In the genomic region with DNA sequence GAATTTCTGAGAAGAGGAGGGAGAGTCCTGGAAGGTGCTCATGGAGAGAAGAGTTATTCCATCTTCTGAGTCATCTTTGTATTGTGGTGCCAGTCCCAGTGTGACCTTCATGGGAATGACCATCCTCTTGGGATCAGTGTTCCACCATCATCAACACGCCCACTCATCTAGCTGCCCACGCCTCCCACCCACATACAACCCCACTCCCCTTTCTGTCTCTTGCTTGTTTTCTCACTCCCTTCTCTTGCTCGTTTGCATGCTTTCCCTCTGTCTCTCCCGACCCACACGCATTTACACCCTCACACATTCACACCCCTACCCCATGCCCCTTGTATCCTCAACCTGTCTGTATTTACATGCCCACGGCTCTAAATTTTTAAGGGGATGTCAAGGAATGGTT, we compare ENCODE assay signal across 22 cellular contexts.
DNase-seq lines count a peak whose midpoint lies in the region; ATAC-seq, FAIRE-seq and TF ChIP-seq lines count a peak whose summit lies in the region.
"Had no signal": no experiment of that assay in that cellular context is flagged by ENCODE, and none has a peak within 500 bp of the region (broad histone marks: within the 10 kb centered on the region; RNA-seq: fewer than 3 reads in every experiment).

No MANE protein-coding gene starts in this region.

- H3K79me2 ChIP-seq in K562 (ENCODE audit: control insufficient read depth, insufficient read depth, low read length), result no peaks in the 10 kb centered on the region

- no peak overlapping the region for H3K4me3 Mint-ChIP-seq in activated CD8-positive, alpha-beta memory T cell treated with anti-CD3 and anti-CD28 coated beads, Interleukin-2, amount 10 ng/mL, durations not matched to agents 7 days and 5 days
- no peak overlapping the region for H3K4me3 Mint-ChIP-seq in CD14-positive monocyte
- H3K4me3 Mint-ChIP-seq in natural killer cell treated with Interleukin-12 subunit alpha and Interleukin-12 subunit beta and Interleukin-15 and Interleukin-18, amount 100 ng/mL, for 72 hours, result peak overlapping the region; percentile 88
- H3K4me3 Mint-ChIP-seq: CD4-positive, CD25-positive, alpha-beta regulatory T cell had no signal

- H3K4me1 Mint-ChIP-seq in activated CD8-positive, alpha-beta memory T cell treated with anti-CD3 and anti-CD28 coated beads, Interleukin-2, amount 10 ng/mL, durations not matched to agents 7 days and 5 days, result peaks cover 30% of the 10 kb centered on the region
- H3K4me1 Mint-ChIP-seq in CD14-positive monocyte, result peaks cover 42% of the 10 kb centered on the region
- peaks cover 86 to 89% of the 10 kb centered on the region in 2 donors for H3K4me1 Mint-ChIP-seq in natural killer cell treated with Interleukin-12 subunit alpha and Interleukin-12 subunit beta and Interleukin-15 and Interleukin-18, amount 100 ng/mL, for 72 hours (ENCODE audit: low read depth in 2 of 2)

- H4K20me1 ChIP-seq in K562 (replicated peaks; ENCODE audit: control insufficient read depth, insufficient read depth, low read length), result no peaks in the 10 kb centered on the region

- no peak overlapping the region for H2AFZ ChIP-seq in K562 (ENCODE audit: low read depth, low read length)
- H2AFZ ChIP-seq: GM23248 had no signal

- BruUV-seq in K562 (replicated peaks; lab: Mats Ljungman, UMichigan), result no TSS peak

- 2% methylated on average over 6 of the region's 6 CpGs for WGBS in K562 (ENCODE audit: insufficient coverage, low coverage, missing lambda C conversion rate)
- 87 to 92% methylated on average over 6 of the region's 6 CpGs for WGBS in transverse colon (ENCODE audit: low coverage in 1 of 2), 2 donors

- no peaks in the 10 kb centered on the region for H3K9me3 Mint-ChIP-seq in activated CD8-positive, alpha-beta memory T cell treated with anti-CD3 and anti-CD28 coated beads, Interleukin-2, amount 10 ng/mL, durations not matched to agents 7 days and 5 days (ENCODE audit: low read depth)
- no peaks in the 10 kb centered on the region for H3K9me3 Mint-ChIP-seq in CD14-positive monocyte
- peaks cover 8% of the 10 kb centered on the region for H3K9me3 Mint-ChIP-seq in natural killer cell treated with Interleukin-12 subunit alpha and Interleukin-12 subunit beta and Interleukin-15 and Interleukin-18, amount 100 ng/mL, for 72 hours
- H3K9me3 Mint-ChIP-seq: CD4-positive, CD25-positive, alpha-beta regulatory T cell had no signal

- ATAC-seq in activated CD8-positive, alpha-beta memory T cell treated with anti-CD3 and anti-CD28 coated beads, Interleukin-2, amount 10 ng/mL, durations not matched to agents 7 days and 5 days, result no peak
- ATAC-seq in K562, result no peak
- ATAC-seq in natural killer cell treated with Interleukin-12 subunit alpha and Interleukin-12 subunit beta and Interleukin-15 and Interleukin-18, amount 100 ng/mL, for 72 hours, result no peak
- ATAC-seq: GM12878, Panc1 had no signal

- in situ Hi-C loops in K562 (cut with MboI), result no loop called here
- in situ Hi-C loops in transverse colon (cut with MboI; ENCODE audit: low pct_ligation_motif_present in 1 of 4, low pct_unique_long_range_greater_than_20kb in 1 of 4, low sequenced_read_pairs in 3 of 4), result no loop called here

- H3K4me3 ChIP-seq in K562 (no peak overlapping the region), transverse colon (no peak overlapping the region)
- H3K4me3 ChIP-seq: GM12878, GM23248 had no signal

- TF ChIP-seq POLR2A in K562 (conservative IDR thresholded peaks at IDR 0.05) (no peak), transverse colon (IDR thresholded peaks at IDR 0.05) (no peak)

- no peak overlapping the region for H3K4me2 ChIP-seq in K562 (ENCODE audit: insufficient read depth, low read length)

- H3K27ac Mint-ChIP-seq in activated CD8-positive, alpha-beta memory T cell treated with anti-CD3 and anti-CD28 coated beads, Interleukin-2, amount 10 ng/mL, durations not matched to agents 7 days and 5 days, result peak overlapping the region; percentile 80
- H3K27ac Mint-ChIP-seq in CD14-positive monocyte, result peak overlapping the region in 5 of 7 donors; percentile 25 to 89 (median 63)
- peak overlapping the region; percentile 94 to 96 for H3K27ac Mint-ChIP-seq in natural killer cell treated with Interleukin-12 subunit alpha and Interleukin-12 subunit beta and Interleukin-15 and Interleukin-18, amount 100 ng/mL, for 72 hours

- H3K9me3 ChIP-seq in K562 (replicated peaks; ENCODE audit: control insufficient read depth, insufficient read depth, low read depth, low read length), result no peaks in the 10 kb centered on the region
- no peaks in the 10 kb centered on the region for H3K9me3 ChIP-seq in transverse colon

- H3K27ac ChIP-seq in K562 (ENCODE audit: extremely low read depth, low read depth, low read length) (no peak overlapping the region), transverse colon (no peak overlapping the region)
- H3K27ac ChIP-seq: 22Rv1, GM23248 had no signal

- H3K36me3 ChIP-seq in K562 (ENCODE audit: control insufficient read depth, insufficient read depth, low read length) (no peaks in the 10 kb centered on the region), transverse colon (peaks cover 0 to 3% (median 0%) of the 10 kb centered on the region in 4 donors)

- no peaks in the 10 kb centered on the region for H3K27me3 Mint-ChIP-seq in activated CD8-positive, alpha-beta memory T cell treated with anti-CD3 and anti-CD28 coated beads, Interleukin-2, amount 10 ng/mL, durations not matched to agents 7 days and 5 days
- H3K27me3 Mint-ChIP-seq in CD14-positive monocyte (ENCODE audit: low read depth in 3 of 3), result peaks cover 0 to 5% (median 4%) of the 10 kb centered on the region in 3 donors
- no peaks in the 10 kb centered on the region for H3K27me3 Mint-ChIP-seq in natural killer cell treated with Interleukin-12 subunit alpha and Interleukin-12 subunit beta and Interleukin-15 and Interleukin-18, amount 100 ng/mL, for 72 hours

- DNase-seq in activated CD8-positive, alpha-beta memory T cell treated with anti-CD3 and anti-CD28 coated beads, Interleukin-2, amount 10 ng/mL, durations not matched to agents 7 days and 5 days, result no peak
- no peak for DNase-seq in activated CD8-positive, alpha-beta memory T cell treated with anti-CD3 and anti-CD28 coated beads, Interleukin-2, amount 50 U/mL, for 4 hours
- DNase-seq in CD14-positive monocyte (ENCODE audit: low spot score), result no peak
- DNase-seq in K562 (ENCODE audit: extremely low read depth in 1 of 4, low spot score in 3 of 4), result no peak
- DNase-seq in natural killer cell treated with Interleukin-12 subunit alpha and Interleukin-12 subunit beta and Interleukin-15 and Interleukin-18, amount 100 ng/mL, for 72 hours (ENCODE audit: low spot score), result no peak
- DNase-seq in transverse colon, result no peak
- DNase-seq in SW 1271 (lab: John Stamatoyannopoulos, UW), result no peak
- DNase-seq in NCI-H1417 treated with DMSO at 0.1 percent for 48 hours (lab: John Stamatoyannopoulos, UW), result no peak
- DNase-seq: AML-193; CD4-positive, CD25-positive, alpha-beta regulatory T cell; DMS153; GM23248; HCEC 1CT; NCI-H1105; NCI-H1694; NCI-H2081 treated with DMSO at 0.1 percent for 48 hours; NCI-H446 treated with DMSO at 0.1 percent for 48 hours; NCI-H69 had no signal

- H3K27me3 ChIP-seq in K562 (ENCODE audit: control insufficient read depth in 2 of 2, insufficient read depth in 2 of 2, low read length in 2 of 2) (peaks cover 2 to 17% of the 10 kb centered on the region in 2 experiments; a peak in 3 of 5 replicates), transverse colon (no peaks in the 10 kb centered on the region)

- TF ChIP-seq RAD21 in K562 (CRISPR knock-in tag; conservative IDR thresholded peaks at IDR 0.05 in 1 of 2, IDR thresholded peaks at IDR 0.05 in 1 of 2), result no peak

- H3K9me1 ChIP-seq in K562 (ENCODE audit: control insufficient read depth, insufficient read depth, low read length), result no peaks in the 10 kb centered on the region

- peaks cover 47% of the 10 kb centered on the region for H3K36me3 Mint-ChIP-seq in activated CD8-positive, alpha-beta memory T cell treated with anti-CD3 and anti-CD28 coated beads, Interleukin-2, amount 10 ng/mL, durations not matched to agents 7 days and 5 days
- H3K36me3 Mint-ChIP-seq in CD14-positive monocyte, result peaks cover 77% of the 10 kb centered on the region in 2 donors
- H3K36me3 Mint-ChIP-seq in natural killer cell treated with Interleukin-12 subunit alpha and Interleukin-12 subunit beta and Interleukin-15 and Interleukin-18, amount 100 ng/mL, for 72 hours, result peaks cover 37% of the 10 kb centered on the region

- no peaks in the 10 kb centered on the region for H3K4me1 ChIP-seq in K562 (replicated peaks in 1 of 2; ENCODE audit: control insufficient read depth in 2 of 2, insufficient read depth in 2 of 2, low read length in 2 of 2)
- H3K4me1 ChIP-seq in transverse colon, result peaks cover 0 to 15% (median 3%) of the 10 kb centered on the region in 4 donors

- no peak overlapping the region for H3K9ac ChIP-seq in K562 (ENCODE audit: insufficient read depth in 1 of 2, low read depth in 2 of 2, low read length in 2 of 2)
- H3K9ac ChIP-seq: GM23248 had no signal

- CTCF ChIA-PET in activated CD8-positive, alpha-beta memory T cell treated with anti-CD3 and anti-CD28 coated beads, Interleukin-2, amount 10 ng/mL, durations not matched to agents 7 days and 5 days (lab: Charles Lee), result interaction anchor here (1.2 to 1.4 kb wide), 2 partner anchors 10 to 73 kb away, joined by 3 read pairs; no protein-coding TSS in a partner anchor
- CTCF ChIA-PET in K562 (lab: Yijun Ruan, JAX; ENCODE audit: low intra/inter-chr PET ratio), result no interaction called here

- intact Hi-C loops in CD14-positive monocyte (cut with micrococcal nuclease) (no loop called here), K562 (cut with micrococcal nuclease) (no loop called here), transverse colon (cut with DNase I; ENCODE audit: low total_unique reads) (no loop called here)

- FAIRE-seq in K562 (lab: Jason Lieb, UNC), result no peak
- FAIRE-seq: GM12878, GM19239 had no signal

- POLR2A ChIA-PET in K562 (lab: Yijun Ruan, JAX), result no interaction called here

- TF ChIP-seq EP300 in K562 (IDR thresholded peaks at IDR 0.05; ENCODE audit: low read length) (no peak), transverse colon (IDR thresholded peaks at IDR 0.05; ENCODE audit: low read depth) (no peak)

- TF ChIP-seq CTCF in CD14-positive monocyte (IDR thresholded peaks at IDR 0.05), result no peak
- TF ChIP-seq CTCF in K562 (IDR thresholded peaks at IDR 0.05 in 2 of 3, conservative IDR thresholded peaks at IDR 0.05 in 1 of 3; ENCODE audit: insufficient read depth in 2 of 3, low read depth in 1 of 3, low read length in 3 of 3), result no peak
- no peak for TF ChIP-seq CTCF in transverse colon (IDR thresholded peaks at IDR 0.05)

TF ChIP-seq in K562, 482 proteins besides CTCF, POLR2A, EP300 and RAD21:
- peak; percentile 61 for TF ChIP-seq EGR1 (conservative IDR thresholded peaks at IDR 0.05)
- no peak for TF ChIP-seq SPI1 (IDR thresholded peaks at IDR 0.05; ENCODE audit: borderline replicate concordance, low read depth, low read length)
